In genomic region chr20:21835042-21835441, GRCh38 we compare ENCODE assay signal across 24 cellular contexts.
"Had no signal": no experiment of that assay in that cellular context is flagged by ENCODE, and none has a peak within 500 bp of the region (broad histone marks: within the 10 kb centered on the region; RNA-seq: fewer than 3 reads in every experiment).

No MANE protein-coding gene starts in this region.

- H3K9me3 Mint-ChIP-seq: stimulated activated memory B cell treated with anti-CD40 and anti-IgM and Interleukin-4, amounts not matched to agents 10 μg/mL and 1 μg/mL and 100 μg/mL, for 72 hours; stimulated activated naive B cell treated with anti-CD40 and anti-IgM and Interleukin-4, amounts not matched to agents 10 μg/mL and 1 μg/mL and 100 μg/mL, for 72 hours; type B pancreatic cell had no signal

- ATAC-seq: stimulated activated effector memory CD8-positive, alpha-beta T cell treated with anti-CD3 and anti-CD28 coated beads, Interleukin-12 subunit alpha, Interleukin-12 subunit beta, amount 100 ng/mL, for 72 hours; stimulated activated memory B cell treated with anti-CD40 and anti-IgM and Interleukin-4, amounts not matched to agents 10 μg/mL and 1 μg/mL and 100 μg/mL, for 72 hours; stimulated activated naive B cell treated with anti-CD40 and anti-IgM and Interleukin-4, amounts not matched to agents 10 μg/mL and 1 μg/mL and 100 μg/mL, for 72 hours; stimulated activated naive CD8-positive, alpha-beta T cell treated with anti-CD3 and anti-CD28 coated beads, Interleukin-15, amount 100 ng/mL, for 72 hours; stimulated activated naive CD8-positive, alpha-beta T cell treated with anti-CD3 and anti-CD28 coated beads, Interleukin-15, Interleukin-2, amounts not matched to agents 100 U/mL and 50 U/mL, for 24 hours; upper lobe of right lung had no signal

- H3K4me3 Mint-ChIP-seq: stimulated activated effector memory CD8-positive, alpha-beta T cell treated with anti-CD3 and anti-CD28 coated beads, Interleukin-12 subunit alpha, Interleukin-12 subunit beta, amount 100 ng/mL, for 72 hours; stimulated activated memory B cell treated with anti-CD40 and anti-IgM and Interleukin-4, amounts not matched to agents 10 μg/mL and 1 μg/mL and 100 μg/mL, for 72 hours; stimulated activated naive B cell treated with anti-CD40 and anti-IgM and Interleukin-4, amounts not matched to agents 10 μg/mL and 1 μg/mL and 100 μg/mL, for 72 hours; stimulated activated naive CD8-positive, alpha-beta T cell treated with anti-CD3 and anti-CD28 coated beads, Interleukin-15, amount 100 ng/mL, for 72 hours; stimulated activated naive CD8-positive, alpha-beta T cell treated with anti-CD3 and anti-CD28 coated beads, Interleukin-15, Interleukin-2, amounts not matched to agents 100 ng/mL and 50 ng/mL, for 24 hours; type B pancreatic cell had no signal

- DNase-seq: stimulated activated CD4-positive, alpha-beta T cell treated with anti-CD3 and anti-CD28 coated beads, Interleukin-2, amount 100 ng/mL, for 48 hours; stimulated activated CD4-positive, alpha-beta T cell treated with anti-CD3 and anti-CD28 coated beads, Interleukin-4, amount 100 ng/mL, for 1 hour; stimulated activated CD4-positive, alpha-beta T cell treated with anti-CD3 and anti-CD28 coated beads, Interleukin-4, amount 100 ng/mL, for 24 hours; stimulated activated CD4-positive, alpha-beta T cell treated with anti-CD3 and anti-CD28 coated beads, Interleukin-4, amount 100 ng/mL, for 4 hours; stimulated activated CD8-positive, alpha-beta memory T cell treated with anti-CD3 and anti-CD28 coated beads, Interleukin-4, amount 100 ng/mL, for 48 hours; stimulated activated naive B cell treated with anti-CD40 and anti-IgM and Interleukin-4, amounts not matched to agents 10 μg/mL and 1 μg/mL and 100 μg/mL, for 72 hours; stimulated activated naive CD4-positive, alpha-beta T cell; stimulated activated naive CD4-positive, alpha-beta T cell treated with Interleukin-2 at 50 U/mL for 16 hours; stimulated activated naive CD8-positive, alpha-beta T cell treated with anti-CD3 and anti-CD28 coated beads, Interleukin-15, amount 100 ng/mL, for 72 hours; stimulated activated naive CD8-positive, alpha-beta T cell treated with anti-CD3 and anti-CD28 coated beads, Interleukin-15, Interleukin-2, amounts not matched to agents 100 U/mL and 50 U/mL, for 24 hours; stomach; substantia nigra; testis; thyroid gland; tibial artery; transverse colon; trophoblast cell; upper lobe of left lung; upper lobe of right lung; uterus had no signal

- H3K4me1 Mint-ChIP-seq: stimulated activated effector memory CD8-positive, alpha-beta T cell treated with anti-CD3 and anti-CD28 coated beads, Interleukin-12 subunit alpha, Interleukin-12 subunit beta, amount 100 ng/mL, for 72 hours; stimulated activated memory B cell treated with anti-CD40 and anti-IgM and Interleukin-4, amounts not matched to agents 10 μg/mL and 1 μg/mL and 100 μg/mL, for 72 hours; stimulated activated naive B cell treated with anti-CD40 and anti-IgM and Interleukin-4, amounts not matched to agents 10 μg/mL and 1 μg/mL and 100 μg/mL, for 72 hours; stimulated activated naive CD8-positive, alpha-beta T cell treated with anti-CD3 and anti-CD28 coated beads, Interleukin-15, amount 100 ng/mL, for 72 hours had no signal

- H3K27me3 Mint-ChIP-seq: stimulated activated memory B cell treated with anti-CD40 and anti-IgM and Interleukin-4, amounts not matched to agents 10 μg/mL and 1 μg/mL and 100 μg/mL, for 72 hours; stimulated activated naive B cell treated with anti-CD40 and anti-IgM and Interleukin-4, amounts not matched to agents 10 μg/mL and 1 μg/mL and 100 μg/mL, for 72 hours; stimulated activated naive CD8-positive, alpha-beta T cell treated with anti-CD3 and anti-CD28 coated beads, Interleukin-15, amount 100 ng/mL, for 72 hours; stimulated activated naive CD8-positive, alpha-beta T cell treated with anti-CD3 and anti-CD28 coated beads, Interleukin-15, Interleukin-2, amounts not matched to agents 100 ng/mL and 50 ng/mL, for 24 hours had no signal

- H3K36me3 Mint-ChIP-seq: stimulated activated effector memory CD8-positive, alpha-beta T cell treated with anti-CD3 and anti-CD28 coated beads, Interleukin-12 subunit alpha, Interleukin-12 subunit beta, amount 100 ng/mL, for 72 hours; stimulated activated memory B cell treated with anti-CD40 and anti-IgM and Interleukin-4, amounts not matched to agents 10 μg/mL and 1 μg/mL and 100 μg/mL, for 72 hours; stimulated activated naive B cell treated with anti-CD40 and anti-IgM and Interleukin-4, amounts not matched to agents 10 μg/mL and 1 μg/mL and 100 μg/mL, for 72 hours; type B pancreatic cell had no signal

- H3K27ac Mint-ChIP-seq: stimulated activated effector memory CD8-positive, alpha-beta T cell treated with anti-CD3 and anti-CD28 coated beads, Interleukin-12 subunit alpha, Interleukin-12 subunit beta, amount 100 ng/mL, for 72 hours; stimulated activated memory B cell treated with anti-CD40 and anti-IgM and Interleukin-4, amounts not matched to agents 10 μg/mL and 1 μg/mL and 100 μg/mL, for 72 hours; stimulated activated naive B cell treated with anti-CD40 and anti-IgM and Interleukin-4, amounts not matched to agents 10 μg/mL and 1 μg/mL and 100 μg/mL, for 72 hours; stimulated activated naive CD8-positive, alpha-beta T cell treated with anti-CD3 and anti-CD28 coated beads, Interleukin-15, amount 100 ng/mL, for 72 hours; stimulated activated naive CD8-positive, alpha-beta T cell treated with anti-CD3 and anti-CD28 coated beads, Interleukin-15, Interleukin-2, amounts not matched to agents 100 ng/mL and 50 ng/mL, for 24 hours; type B pancreatic cell had no signal
